ENCODE assay signal across 1 cellular context in genomic region chr6:43901330-43902230, GRCh38.
TF ChIP-seq lines count a peak whose summit lies in the region.

No MANE protein-coding gene starts in this region.

TF ChIP-seq in K562, 482 proteins besides CTCF, POLR2A, EP300 and RAD21 (continued from another document and continues in another):
- TF ChIP-seq RERE (CRISPR knock-in tag; IDR thresholded peaks at IDR 0.05; ENCODE audit: borderline replicate concordance) = no peak
- TF ChIP-seq EP400 (IDR thresholded peaks at IDR 0.05) = 0 out of 2 replicates have a peak, but pooled peaks have one; percentile 17
- TF ChIP-seq ZNF644 (tag; IDR thresholded peaks at IDR 0.05; ENCODE audit: low read depth) = no peak
- no peak for TF ChIP-seq YBX1 (IDR thresholded peaks at IDR 0.05)
- 0 out of 2 replicates have a peak, but pooled peaks have one; percentile 12 for TF ChIP-seq ZNF134 (CRISPR knock-in tag; conservative IDR thresholded peaks at IDR 0.05)
- TF ChIP-seq BRF2 (IDR thresholded peaks at IDR 0.05; ENCODE audit: borderline replicate concordance, insufficient read depth, insufficient read length) = no peak
- peak; percentile 2 for TF ChIP-seq ZNF589 (CRISPR knock-in tag; IDR thresholded peaks at IDR 0.05; ENCODE audit: low read depth)
- no peak for TF ChIP-seq POLR2AphosphoS5 (IDR thresholded peaks at IDR 0.05; ENCODE audit: control insufficient read depth, insufficient read depth, low read depth, low read length)
- no peak for TF ChIP-seq PREB (CRISPR knock-in tag; IDR thresholded peaks at IDR 0.05)
- TF ChIP-seq NCOA6 (IDR thresholded peaks at IDR 0.05) = no peak
- peak; percentile 88 for TF ChIP-seq SOX6 (IDR thresholded peaks at IDR 0.05)
- TF ChIP-seq ZNF24 (IDR thresholded peaks at IDR 0.05) = peak; percentile 58; the same call in 1 of the 2 replicates
- no peak for TF ChIP-seq HDAC1 (IDR thresholded peaks at IDR 0.05)
- 0 out of 2 replicates have a peak, but pooled peaks have one; percentile 31 for TF ChIP-seq ZBTB17 (CRISPR knock-in tag; IDR thresholded peaks at IDR 0.05)
- no peak for TF ChIP-seq NR2C1 (IDR thresholded peaks at IDR 0.05)
- 0 out of 2 replicates have a peak, but pooled peaks have one; percentile 42 for TF ChIP-seq NR2C1 (tag; IDR thresholded peaks at IDR 0.05)
- no peak for TF ChIP-seq HBP1 (CRISPR knock-in tag; IDR thresholded peaks at IDR 0.05)
- TF ChIP-seq RBBP5 (IDR thresholded peaks at IDR 0.05; ENCODE audit: borderline replicate concordance, insufficient read depth, low read length, poor library complexity, severe bottlenecking) = peak; percentile 25
- TF ChIP-seq ZBTB12 (CRISPR knock-in tag; IDR thresholded peaks at IDR 0.05) = no peak
- no peak for TF ChIP-seq JUND (IDR thresholded peaks at IDR 0.05; ENCODE audit: borderline replicate concordance, low read depth, low read length)
- TF ChIP-seq JUND (tag; IDR thresholded peaks at IDR 0.05; ENCODE audit: borderline replicate concordance, low read depth, low read length) = no peak
- no peak for TF ChIP-seq JUN (IDR thresholded peaks at IDR 0.05; ENCODE audit: borderline replicate concordance, low read depth, low read length)
- TF ChIP-seq JUN (CRISPR knock-in tag; IDR thresholded peaks at IDR 0.05; ENCODE audit: borderline replicate concordance) = no peak
- no peak for TF ChIP-seq NR1H2 (CRISPR knock-in tag; IDR thresholded peaks at IDR 0.05)
- TF ChIP-seq ZNF280A (IDR thresholded peaks at IDR 0.05; ENCODE audit: low read depth, partially characterized antibody) = no peak
- TF ChIP-seq MEIS2 (IDR thresholded peaks at IDR 0.05; ENCODE audit: partially characterized antibody) = peak; percentile 93
- no peak for TF ChIP-seq SNAPC5 (CRISPR knock-in tag; IDR thresholded peaks at IDR 0.05)
- TF ChIP-seq HDAC8 (tag; IDR thresholded peaks at IDR 0.05) = peak; percentile 55; the same call in 1 of the 2 replicates
- TF ChIP-seq ARID1B (IDR thresholded peaks at IDR 0.05) = 0 out of 2 replicates have a peak, but pooled peaks have one; percentile 24
- TF ChIP-seq HSF4 (CRISPR knock-in tag; IDR thresholded peaks at IDR 0.05; ENCODE audit: borderline replicate concordance) = peak; percentile 51; the same call in 1 of the 2 replicates
- no peak for TF ChIP-seq ZBTB8A (IDR thresholded peaks at IDR 0.05; ENCODE audit: partially characterized antibody)
- TF ChIP-seq POLR2AphosphoS2 (IDR thresholded peaks at IDR 0.05; ENCODE audit: low read length) = no peak
- TF ChIP-seq ZNF449 (CRISPR knock-in tag; IDR thresholded peaks at IDR 0.05) = no peak
- TF ChIP-seq CBFA2T3 (IDR thresholded peaks at IDR 0.05) = no peak
- TF ChIP-seq FOSL1 (tag; conservative IDR thresholded peaks at IDR 0.05) = 0 out of 2 replicates have a peak, but pooled peaks have one; percentile 41
- 0 out of 2 replicates have a peak, but pooled peaks have one; percentile 44 for TF ChIP-seq ZNF668 (CRISPR knock-in tag; IDR thresholded peaks at IDR 0.05)
- no peak for TF ChIP-seq EGR1 (conservative IDR thresholded peaks at IDR 0.05)
- TF ChIP-seq POLR3A (IDR thresholded peaks at IDR 0.05; ENCODE audit: borderline replicate concordance, extremely low read depth, insufficient read depth, insufficient read length) = no peak
- TF ChIP-seq HIVEP1 (CRISPR knock-in tag; IDR thresholded peaks at IDR 0.05) = 0 out of 2 replicates have a peak, but pooled peaks have one; percentile 53
- no peak for TF ChIP-seq ATF4 (CRISPR knock-in tag; IDR thresholded peaks at IDR 0.05)
- no peak for TF ChIP-seq GTF2E2 (tag; IDR thresholded peaks at IDR 0.05)
- no peak for TF ChIP-seq PHF20 (IDR thresholded peaks at IDR 0.05; ENCODE audit: partially characterized antibody)
- no peak for TF ChIP-seq NCOR1 (IDR thresholded peaks at IDR 0.05)
- TF ChIP-seq HMBOX1 (IDR thresholded peaks at IDR 0.05) = peak; percentile 98
- peak; percentile 51 for TF ChIP-seq DMBX1 (CRISPR knock-in tag; IDR thresholded peaks at IDR 0.05; ENCODE audit: borderline replicate concordance)
- TF ChIP-seq PTTG1 (tag; IDR thresholded peaks at IDR 0.05; ENCODE audit: low read depth) = peak; percentile 62
- TF ChIP-seq ZKSCAN8 (CRISPR knock-in tag; IDR thresholded peaks at IDR 0.05) = no peak
- TF ChIP-seq CREB1 (IDR thresholded peaks at IDR 0.05) = no peak
- TF ChIP-seq CREB1 (CRISPR knock-in tag; IDR thresholded peaks at IDR 0.05) = no peak
- TF ChIP-seq TRIM25 (IDR thresholded peaks at IDR 0.05; ENCODE audit: borderline replicate concordance) = no peak
- no peak for TF ChIP-seq ZSCAN29 (IDR thresholded peaks at IDR 0.05)
- no peak for TF ChIP-seq PML (IDR thresholded peaks at IDR 0.05; ENCODE audit: low read length)
